1 cellular context compared by ENCODE assay signal in the genomic region with DNA sequence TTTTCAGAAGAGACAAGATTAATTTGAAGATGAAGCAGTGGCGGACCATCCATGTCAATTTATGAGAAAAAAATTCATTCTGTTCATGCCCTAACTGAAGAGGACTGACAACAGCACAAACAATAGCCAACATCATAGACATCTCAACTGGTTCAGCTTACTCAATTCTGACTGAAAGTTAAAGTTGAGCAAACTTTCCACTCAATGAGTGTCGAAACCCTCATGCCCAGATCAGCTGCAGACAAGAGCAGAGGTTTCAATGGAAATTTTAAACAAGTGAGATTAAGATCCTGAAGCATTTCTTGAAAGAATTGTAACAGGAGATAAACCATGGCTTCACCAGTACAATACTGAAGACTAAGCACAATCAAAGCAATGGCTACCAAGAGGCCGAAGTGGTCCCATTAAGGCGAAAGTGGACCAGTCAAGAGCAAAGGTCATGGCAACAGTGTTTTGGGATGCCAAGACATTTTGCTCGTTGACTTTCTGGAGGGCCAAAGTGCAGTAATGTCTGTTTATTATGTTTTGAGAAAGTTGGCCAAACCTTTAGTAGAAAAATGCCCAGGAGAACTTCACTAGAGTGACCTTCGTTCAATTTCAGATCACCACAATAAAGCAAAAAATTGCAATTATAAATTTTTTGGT.
TF ChIP-seq lines count a peak whose summit lies in the region.

No MANE protein-coding gene starts in this region.

TF ChIP-seq in HEK293, 187 proteins besides CTCF, POLR2A, EP300 and RAD21 (continued from another document):
- TF ChIP-seq, protein P1, sequence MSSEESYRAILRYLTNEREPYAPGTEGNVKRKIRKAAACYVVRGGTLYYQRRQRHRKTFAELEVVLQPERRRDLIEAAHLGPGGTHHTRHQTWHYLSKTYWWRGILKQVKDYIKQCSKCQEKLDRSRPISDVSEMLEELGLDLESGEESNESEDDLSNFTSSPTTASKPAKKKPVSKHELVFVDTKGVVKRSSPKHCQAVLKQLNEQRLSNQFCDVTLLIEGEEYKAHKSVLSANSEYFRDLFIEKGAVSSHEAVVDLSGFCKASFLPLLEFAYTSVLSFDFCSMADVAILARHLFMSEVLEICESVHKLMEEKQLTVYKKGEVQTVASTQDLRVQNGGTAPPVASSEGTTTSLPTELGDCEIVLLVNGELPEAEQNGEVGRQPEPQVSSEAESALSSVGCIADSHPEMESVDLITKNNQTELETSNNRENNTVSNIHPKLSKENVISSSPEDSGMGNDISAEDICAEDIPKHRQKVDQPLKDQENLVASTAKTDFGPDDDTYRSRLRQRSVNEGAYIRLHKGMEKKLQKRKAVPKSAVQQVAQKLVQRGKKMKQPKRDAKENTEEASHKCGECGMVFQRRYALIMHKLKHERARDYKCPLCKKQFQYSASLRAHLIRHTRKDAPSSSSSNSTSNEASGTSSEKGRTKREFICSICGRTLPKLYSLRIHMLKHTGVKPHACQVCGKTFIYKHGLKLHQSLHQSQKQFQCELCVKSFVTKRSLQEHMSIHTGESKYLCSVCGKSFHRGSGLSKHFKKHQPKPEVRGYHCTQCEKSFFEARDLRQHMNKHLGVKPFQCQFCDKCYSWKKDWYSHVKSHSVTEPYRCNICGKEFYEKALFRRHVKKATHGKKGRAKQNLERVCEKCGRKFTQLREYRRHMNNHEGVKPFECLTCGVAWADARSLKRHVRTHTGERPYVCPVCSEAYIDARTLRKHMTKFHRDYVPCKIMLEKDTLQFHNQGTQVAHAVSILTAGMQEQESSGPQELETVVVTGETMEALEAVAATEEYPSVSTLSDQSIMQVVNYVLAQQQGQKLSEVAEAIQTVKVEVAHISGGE (tag by site-specific recombination; conservative IDR thresholded peaks at IDR 0.05; ENCODE audit: low read depth), result no peak
